ENCODE assay signal across 15 cellular contexts in genomic region chr3:156217674-156218352, GRCh38.
DNase-seq lines count a peak whose midpoint lies in the region; ATAC-seq and TF ChIP-seq lines count a peak whose summit lies in the region.
"Had no signal": no experiment of that assay in that cellular context is flagged by ENCODE, and none has a peak within 500 bp of the region (broad histone marks: within the 10 kb centered on the region; RNA-seq: fewer than 3 reads in every experiment).

No MANE protein-coding gene starts in this region.

- no TSS peak for BruUV-seq in PC-3 (replicated peaks; lab: Mats Ljungman, UMichigan)

- H3K4me1 ChIP-seq in PC-3 (ENCODE audit: insufficient read depth, low read length) (peaks cover 10% of the 10 kb centered on the region), neuronal stem cell (ENCODE audit: control insufficient read depth in 2 of 2, insufficient read depth in 1 of 2, low read depth in 1 of 2, low read length in 2 of 2) (peaks cover 0 to 8% of the 10 kb centered on the region in 2 donors), right cardiac atrium (ENCODE audit: control insufficient read depth, insufficient read depth, low read length) (no peaks in the 10 kb centered on the region)

- H2AK5ac ChIP-seq in neuronal stem cell (ENCODE audit: low read depth, low read length): peak overlapping the region; percentile 25

- H3K4me2 ChIP-seq in PC-3 (ENCODE audit: low read length) (peak overlapping the region; percentile 58), neuronal stem cell (ENCODE audit: insufficient read depth, low read length, poor library complexity, severe bottlenecking) (no peak overlapping the region)

- H3K4me3 Mint-ChIP-seq in chondrocyte (ENCODE audit: unreplicated experiment): no peak overlapping the region
- H3K4me3 Mint-ChIP-seq: dendritic cell treated with granulocyte-macrophage colony-stimulating factor and Interleukin-4, amounts not matched to agents 40 ng/mL and 50 ng/mL, for 4 days had no signal

- H3K4me3 ChIP-seq in PC-3 (ENCODE audit: low read length) (no peak overlapping the region), neuronal stem cell (ENCODE audit: low read length in 2 of 2) (no peak overlapping the region), right cardiac atrium (ENCODE audit: low read length) (no peak overlapping the region)
- H3K4me3 ChIP-seq: ovary had no signal

- H2BK15ac ChIP-seq in neuronal stem cell (ENCODE audit: low read length): no peak overlapping the region

- H3K79me2 ChIP-seq in PC-3 (ENCODE audit: low read length): no peaks in the 10 kb centered on the region

- H3K9ac ChIP-seq in PC-3 (ENCODE audit: low read length) (peak overlapping the region; percentile 14; the same call in 1 of the 2 replicates), neuronal stem cell (ENCODE audit: low read depth, low read length, poor library complexity) (no peak overlapping the region)

- peaks cover 1% of the 10 kb centered on the region for H3K36me3 Mint-ChIP-seq in chondrocyte (ENCODE audit: low read depth)

- no peak overlapping the region for H2BK5ac ChIP-seq in neuronal stem cell (ENCODE audit: low read length)

- H3K27me3 ChIP-seq in PC-3 (ENCODE audit: low read length): no peaks in the 10 kb centered on the region
- no peaks in the 10 kb centered on the region for H3K27me3 ChIP-seq in neuronal stem cell (ENCODE audit: control insufficient read depth in 3 of 3, insufficient read depth in 3 of 3, low read depth in 1 of 3, low read length in 3 of 3)
- H3K27me3 ChIP-seq in right cardiac atrium (ENCODE audit: control insufficient read depth, insufficient read depth): no peaks in the 10 kb centered on the region
- H3K27me3 ChIP-seq: ovary had no signal

- H2BK12ac ChIP-seq in neuronal stem cell (ENCODE audit: low read length): no peak overlapping the region

- no peaks in the 10 kb centered on the region for H3F3A ChIP-seq in PC-3 (ENCODE audit: low read length, unreplicated experiment)

- peak overlapping the region; percentile 48 for H3K27ac ChIP-seq in PC-3 (ENCODE audit: low read length)
- no peak overlapping the region for H3K27ac ChIP-seq in neuronal stem cell (replicated peaks; ENCODE audit: low read length)
- H3K27ac ChIP-seq in right cardiac atrium (ENCODE audit: low read length): no peak overlapping the region
- H3K27ac ChIP-seq: ovary had no signal

- no peak overlapping the region for H3K4ac ChIP-seq in neuronal stem cell (ENCODE audit: low read length)

- H3K79me1 ChIP-seq in neuronal stem cell (ENCODE audit: low read depth, low read length): no peaks in the 10 kb centered on the region

- no peak overlapping the region for H3K23ac ChIP-seq in neuronal stem cell (ENCODE audit: low read depth, low read length, poor library complexity)

- H4K20me1 ChIP-seq in PC-3 (ENCODE audit: low read length): no peaks in the 10 kb centered on the region

- CTCF ChIA-PET in PC-3 (lab: Charles Lee): no interaction called here

- H3K18ac ChIP-seq in neuronal stem cell (ENCODE audit: low read length): peak overlapping the region; percentile 67

- ATAC-seq in PC-3 (no peak; the same call in 1 of the 2 replicates), GM21737 (IDR thresholded peaks at IDR 0.05; ENCODE audit: unreplicated experiment) (no peak), HG02970 (IDR thresholded peaks at IDR 0.05; ENCODE audit: low FRiP score, unreplicated experiment) (no peak), right cardiac atrium (no peak)
- ATAC-seq: Panc1 had no signal

- no peak overlapping the region for H3K14ac ChIP-seq in neuronal stem cell (ENCODE audit: low read length)

- no peak for TF ChIP-seq CTCF in PC-3 (conservative IDR thresholded peaks at IDR 0.05; ENCODE audit: low read depth, low read length)
- no peak for TF ChIP-seq CTCF in chondrocyte (IDR thresholded peaks at IDR 0.05)

- H2BK120ac ChIP-seq in neuronal stem cell (ENCODE audit: low read depth, low read length): no peak overlapping the region

- H3K9me3 ChIP-seq in PC-3 (ENCODE audit: low read length) (no peaks in the 10 kb centered on the region), neuronal stem cell (replicated peaks in 1 of 2; ENCODE audit: control insufficient read depth in 2 of 2, insufficient read depth in 1 of 2, low read depth in 1 of 2, low read length in 2 of 2) (no peaks in the 10 kb centered on the region), right cardiac atrium (ENCODE audit: control insufficient read depth, low read length) (no peaks in the 10 kb centered on the region)
- H3K9me3 ChIP-seq: ovary had no signal

- peak overlapping the region; percentile 68 for H3K27ac Mint-ChIP-seq in chondrocyte (ENCODE audit: unreplicated experiment)
- H3K27ac Mint-ChIP-seq: dendritic cell treated with granulocyte-macrophage colony-stimulating factor and Interleukin-4, amounts not matched to agents 40 ng/mL and 50 ng/mL, for 4 days had no signal

- H2AFZ ChIP-seq in PC-3 (ENCODE audit: low read length) (peak overlapping the region; percentile 63), neuronal stem cell (ENCODE audit: low read length) (no peak overlapping the region)

- no peaks in the 10 kb centered on the region for H3K27me3 Mint-ChIP-seq in chondrocyte (ENCODE audit: low read depth)
- H3K27me3 Mint-ChIP-seq: dendritic cell treated with granulocyte-macrophage colony-stimulating factor and Interleukin-4, amounts not matched to agents 40 ng/mL and 50 ng/mL, for 4 days had no signal

- intact Hi-C loops in PC-3 (cut with micrococcal nuclease) (no loop called here), right cardiac atrium (cut with DNase I) (no loop called here)

- POLR2A ChIA-PET in PC-3 (lab: Charles Lee; ENCODE audit: unreplicated experiment): no interaction called here

- peaks cover 31% of the 10 kb centered on the region for H3K4me1 Mint-ChIP-seq in chondrocyte (ENCODE audit: low read depth)

- no peaks in the 10 kb centered on the region for H3K9me2 ChIP-seq in PC-3 (replicated peaks; ENCODE audit: low read length)

- no peak overlapping the region for H4K91ac ChIP-seq in neuronal stem cell (ENCODE audit: low read depth, low read length, poor library complexity)

- WGBS in neuronal stem cell (ENCODE audit: extremely low coverage in 2 of 2, insufficient read length in 2 of 2, insufficient replicate concordance in 1 of 2), 2 donors: no CpG with 5 or more reads among the region's 9 CpGs
- WGBS in right cardiac atrium: 88% methylated on average over 9 of the region's 9 CpGs

- H4K8ac ChIP-seq in neuronal stem cell (ENCODE audit: low read depth, low read length): no peak overlapping the region

- DNase-seq in DMS79 (lab: John Stamatoyannopoulos, UW) (peak; percentile 46), PC-3 (peak; percentile 23), chondrocyte (ENCODE audit: low spot score) (no peak), neuronal stem cell (ENCODE audit: low spot score) (no peak), NCI-H2081 treated with DMSO at 0.1 percent for 48 hours (lab: John Stamatoyannopoulos, UW) (no peak), right cardiac atrium (no peak)
- DNase-seq: amygdala, DND-41, midbrain, NCI-H446 treated with DMSO at 0.1 percent for 48 hours, ovary had no signal

- peaks cover 20% of the 10 kb centered on the region for H3K9me3 Mint-ChIP-seq in chondrocyte (ENCODE audit: low read depth)
- H3K9me3 Mint-ChIP-seq: dendritic cell treated with granulocyte-macrophage colony-stimulating factor and Interleukin-4, amounts not matched to agents 40 ng/mL and 50 ng/mL, for 4 days had no signal

- H3K36me3 ChIP-seq in PC-3 (ENCODE audit: low read depth, low read length) (no peaks in the 10 kb centered on the region), neuronal stem cell (replicated peaks in 1 of 2; ENCODE audit: control insufficient read depth in 2 of 2, insufficient read depth in 2 of 2, low read length in 2 of 2) (no peaks in the 10 kb centered on the region)
- H3K36me3 ChIP-seq: ovary had no signal

Comparison
In these comparisons a context has a peak if more than half of its experiments do, and no peak if none do; other contexts are left out.
1. DNase-seq: peak in DMS79 (single experiment) and PC-3 (single experiment); none in chondrocyte (single experiment), neuronal stem cell (single experiment), NCI-H2081 treated with DMSO at 0.1 percent for 48 hours (single experiment) and right cardiac atrium (0 of 3).